ENCODE assay signal across 1 cellular context in the genomic region with DNA sequence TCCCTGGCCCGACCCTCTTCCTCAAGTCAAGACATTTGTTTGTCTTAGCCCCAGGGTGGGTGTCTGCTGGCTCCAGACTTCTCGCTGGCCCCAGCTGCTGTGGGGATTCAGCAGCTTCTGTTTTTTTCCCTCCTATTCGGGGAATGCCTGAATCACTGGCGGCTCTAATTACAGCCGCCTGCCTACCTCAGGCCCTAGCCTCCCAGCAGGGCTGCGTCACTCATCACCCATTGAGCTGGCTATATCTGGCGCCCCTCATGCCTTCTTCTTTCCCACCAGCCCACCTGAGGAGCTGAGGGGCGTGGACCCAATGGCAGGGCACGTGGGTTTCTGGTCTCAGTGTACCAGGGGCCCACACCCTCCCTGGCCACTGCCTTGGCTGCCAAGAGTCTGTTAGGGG.
TF ChIP-seq lines count a peak whose summit lies in the region.

No MANE protein-coding gene starts in this region.

TF ChIP-seq in H1, 55 proteins besides CTCF, POLR2A, EP300 and RAD21:
- TF ChIP-seq TBP (IDR thresholded peaks at IDR 0.05; ENCODE audit: low read depth, low read length) (no peak), SAP30 (IDR thresholded peaks at IDR 0.05; ENCODE audit: insufficient read depth, insufficient replicate concordance, low read length) (no peak), SP2 (IDR thresholded peaks at IDR 0.05; ENCODE audit: low read length) (no peak), CBX8 (IDR thresholded peaks at IDR 0.05; ENCODE audit: borderline replicate concordance, low read depth, low read length) (no peak), CREB1 (IDR thresholded peaks at IDR 0.05) (0 out of 2 replicates have a peak, but pooled peaks have one; percentile 15), POLR2AphosphoS5 (IDR thresholded peaks at IDR 0.05; ENCODE audit: low read depth, low read length) (no peak), RFX5 (IDR thresholded peaks at IDR 0.05; ENCODE audit: borderline replicate concordance, low read depth, low read length) (no peak), EGR1 (IDR thresholded peaks at IDR 0.05; ENCODE audit: borderline replicate concordance, low read depth, low read length) (no peak), KDM4A (IDR thresholded peaks at IDR 0.05; ENCODE audit: low read depth, low read length, severe bottlenecking) (no peak), CEBPB (IDR thresholded peaks at IDR 0.05; ENCODE audit: low read depth, low read length) (no peak), BACH1 (IDR thresholded peaks at IDR 0.05; ENCODE audit: low read length) (0 out of 2 replicates have a peak, but pooled peaks have one; percentile 17), RBBP5 (IDR thresholded peaks at IDR 0.05; ENCODE audit: borderline replicate concordance, low read depth, low read length) (no peak), ASH2L (IDR thresholded peaks at IDR 0.05; ENCODE audit: low read length) (no peak), CTBP2 (IDR thresholded peaks at IDR 0.05; ENCODE audit: borderline replicate concordance, insufficient read depth, insufficient read length, low read length) (no peak), GTF2F1 (IDR thresholded peaks at IDR 0.05; ENCODE audit: borderline replicate concordance, low read depth, low read length) (no peak), JUN (IDR thresholded peaks at IDR 0.05; ENCODE audit: low read depth, low read length) (no peak), TCF12 (IDR thresholded peaks at IDR 0.05; ENCODE audit: low read depth, low read length) (no peak), HDAC2 (IDR thresholded peaks at IDR 0.05; ENCODE audit: borderline replicate concordance in 1 of 2, low read depth in 2 of 2, low read length in 2 of 2) (no peak), TAF7 (optimal IDR thresholded peaks at IDR 0.05; ENCODE audit: borderline replicate concordance, low read depth, low read length) (no peak), MAFK (IDR thresholded peaks at IDR 0.05; ENCODE audit: low read depth, low read length) (no peak), SIRT6 (IDR thresholded peaks at IDR 0.05; ENCODE audit: low read length) (no peak), GABPA (IDR thresholded peaks at IDR 0.05; ENCODE audit: borderline replicate concordance, insufficient read depth, low read length) (no peak), NRF1 (IDR thresholded peaks at IDR 0.05; ENCODE audit: low read depth, low read length) (no peak)
- TF ChIP-seq, protein P1, sequence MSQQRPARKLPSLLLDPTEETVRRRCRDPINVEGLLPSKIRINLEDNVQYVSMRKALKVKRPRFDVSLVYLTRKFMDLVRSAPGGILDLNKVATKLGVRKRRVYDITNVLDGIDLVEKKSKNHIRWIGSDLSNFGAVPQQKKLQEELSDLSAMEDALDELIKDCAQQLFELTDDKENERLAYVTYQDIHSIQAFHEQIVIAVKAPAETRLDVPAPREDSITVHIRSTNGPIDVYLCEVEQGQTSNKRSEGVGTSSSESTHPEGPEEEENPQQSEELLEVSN (IDR thresholded peaks at IDR 0.05), result peak; percentile 73
- TF ChIP-seq, protein P2, sequence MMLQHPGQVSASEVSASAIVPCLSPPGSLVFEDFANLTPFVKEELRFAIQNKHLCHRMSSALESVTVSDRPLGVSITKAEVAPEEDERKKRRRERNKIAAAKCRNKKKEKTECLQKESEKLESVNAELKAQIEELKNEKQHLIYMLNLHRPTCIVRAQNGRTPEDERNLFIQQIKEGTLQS (IDR thresholded peaks at IDR 0.05; ENCODE audit: insufficient read depth, low read depth, low read length), result no peak
